8 cellular contexts compared by ENCODE assay signal in the genomic region with DNA sequence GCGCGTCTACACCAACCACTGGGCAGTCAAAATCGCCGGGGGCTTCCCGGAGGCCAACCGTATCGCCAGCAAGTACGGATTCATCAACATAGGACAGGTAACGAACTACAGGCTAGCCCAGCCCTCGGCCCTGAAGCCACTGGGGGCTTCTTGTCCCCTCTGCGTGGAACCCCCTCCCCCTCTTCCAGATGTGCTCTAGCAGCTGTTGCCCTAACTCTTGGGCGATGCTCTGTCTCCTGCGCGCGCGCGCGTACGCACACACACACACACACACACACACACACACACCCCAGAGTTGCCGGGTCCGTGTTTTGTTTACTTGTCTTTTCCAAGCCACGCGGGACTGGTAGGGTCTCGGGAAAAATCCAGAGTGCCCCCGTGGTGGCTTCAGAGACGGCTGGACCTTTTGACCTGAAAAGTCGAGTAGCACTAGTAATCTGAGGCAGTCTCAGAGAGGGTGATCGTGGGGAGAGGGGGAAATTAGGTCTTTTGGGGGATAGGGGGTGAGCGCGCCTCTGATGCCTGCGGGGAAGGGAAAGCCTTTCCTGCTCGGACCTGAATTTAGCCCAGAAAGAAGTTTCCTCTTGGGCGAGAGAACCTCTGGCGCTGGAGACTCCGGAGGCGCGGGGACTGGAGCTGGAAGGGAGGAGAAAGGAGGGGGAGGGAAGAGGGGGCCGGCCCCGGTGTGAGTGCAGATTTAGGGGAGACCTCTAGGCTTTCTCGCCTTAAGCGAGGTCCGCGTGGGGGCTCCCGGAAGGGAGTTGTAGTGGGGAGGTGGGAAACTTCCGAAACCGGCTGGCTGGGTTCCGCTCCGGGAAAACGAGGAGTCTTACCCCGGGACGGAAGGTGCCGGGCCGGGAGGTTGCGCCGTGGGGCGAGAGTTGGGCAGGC. TPM values are rescaled to one million over a fixed set of nuclear protein-coding genes. Genes with fewer than 3 reads are reported as not detected.
DNase-seq lines count a peak whose midpoint lies in the region; ATAC-seq lines count a peak whose summit lies in the region.

No MANE protein-coding gene starts in this region.

- H3K27ac Mint-ChIP-seq in T-cell = peak overlapping the region in 1 of 2 donors; percentile 67

- no peaks in the 10 kb centered on the region for H3K9me3 Mint-ChIP-seq in T-cell

- peak overlapping the region; percentile 87 to 92 (median 89) for H3K4me3 Mint-ChIP-seq in T-cell

- ATAC-seq in GM21423 (IDR thresholded peaks at IDR 0.05; ENCODE audit: unreplicated experiment) (peak; percentile 10), T-cell (replicated peaks in 1 of 4) (peak in 2 of 4 experiments; percentile 13 to 17), HG02571 (IDR thresholded peaks at IDR 0.05; ENCODE audit: unreplicated experiment) (no peak)

- peaks cover 51 to 70% (median 61%) of the 10 kb centered on the region in 3 donors for H3K4me1 Mint-ChIP-seq in T-cell

- H3K36me3 Mint-ChIP-seq in T-cell = no peaks in the 10 kb centered on the region

- CTCF ChIA-PET in T-cell (lab: Charles Lee) = interaction anchor here in 1 of 2 donors (0.6 kb wide), 1 partner anchor 8 kb away, joined by 6 read pairs; no protein-coding TSS in a partner anchor

- DNase-seq in T-cell = peak in 25 of 34 experiments; percentile 7 to 44 (median 25)
- peak; percentile 27 for DNase-seq in central memory CD4-positive, alpha-beta T cell
- DNase-seq in kidney tubule cell (ENCODE audit: low spot score) = peak; percentile 56
- DNase-seq in stimulated activated CD4-positive, alpha-beta T cell treated with anti-CD3 and anti-CD28 coated beads, Interleukin-15, amount 100 ng/mL, for 24 hours = peak; percentile 59
- no peak for DNase-seq in HK-2 (ENCODE audit: unreplicated experiment)
- DNase-seq in AML-193 (lab: John Stamatoyannopoulos, UW) = no peak

- peaks cover 0 to 18% of the 10 kb centered on the region in 2 donors for H3K27me3 Mint-ChIP-seq in T-cell

- POLR2A ChIA-PET in T-cell (lab: Charles Lee) = no interaction called here

RNA-seq across cellular contexts. Expression of a gene that starts 1.0 kb away (rescaled TPM):
- total RNA-seq in T-cell = 10 to 100 TPM in 4 of 5 donors, 1 to 10 TPM in 1; 9.1 to 24.1 (median 12.7) TPM

Comparison
In these comparisons a context has a peak if more than half of its experiments do, and no peak if none do; other contexts are left out.
1. DNase-seq: peak in T-cell (25 of 34), central memory CD4-positive, alpha-beta T cell (single experiment), kidney tubule cell (single experiment) and stimulated activated CD4-positive, alpha-beta T cell treated with anti-CD3 and anti-CD28 coated beads, Interleukin-15, amount 100 ng/mL, for 24 hours (single experiment); none in HK-2 (single experiment) and AML-193 (0 of 2).